In genomic region chr17:80421381-80422090, GRCh38 we compare ENCODE assay signal across 18 cellular contexts. TPM values are rescaled to one million over a fixed set of nuclear protein-coding genes. Genes with fewer than 3 reads are reported as not detected.
DNase-seq lines count a peak whose midpoint lies in the region; ATAC-seq, FAIRE-seq and TF ChIP-seq lines count a peak whose summit lies in the region.
"Had no signal": no experiment of that assay in that cellular context is flagged by ENCODE, and none has a peak within 500 bp of the region (broad histone marks: within the 10 kb centered on the region; RNA-seq: fewer than 3 reads in every experiment).

No MANE protein-coding gene starts in this region.

- CTCF ChIA-PET in K562 (lab: Yijun Ruan, JAX; ENCODE audit: low intra/inter-chr PET ratio): no interaction called here

- ATAC-seq in K562: no peak

- no peak overlapping the region for H3K4me2 ChIP-seq in K562 (ENCODE audit: insufficient read depth, low read length)
- H3K4me2 ChIP-seq in osteoblast (ENCODE audit: insufficient read depth, low read length): no peak overlapping the region

- H3K27me3 ChIP-seq in H7 (ENCODE audit: control insufficient read depth, insufficient read depth, low read length): no peaks in the 10 kb centered on the region
- peaks cover 13 to 43% of the 10 kb centered on the region in 2 experiments; a peak in 4 of 5 replicates for H3K27me3 ChIP-seq in K562 (ENCODE audit: control insufficient read depth in 2 of 2, insufficient read depth in 2 of 2, low read length in 2 of 2)
- H3K27me3 ChIP-seq in osteoblast (ENCODE audit: insufficient read depth, low read length): no peaks in the 10 kb centered on the region
- H3K27me3 ChIP-seq in tibial nerve: no peaks in the 10 kb centered on the region
- H3K27me3 ChIP-seq in stomach: no peaks in the 10 kb centered on the region

- no peak for TF ChIP-seq CTCF in K562 (IDR thresholded peaks at IDR 0.05 in 2 of 3, conservative IDR thresholded peaks at IDR 0.05 in 1 of 3; ENCODE audit: insufficient read depth in 2 of 3, low read depth in 1 of 3, low read length in 3 of 3)
- no peak for TF ChIP-seq CTCF in osteoblast (IDR thresholded peaks at IDR 0.05; ENCODE audit: extremely low read depth, low read depth, low read length)
- no peak for TF ChIP-seq CTCF in tibial nerve (IDR thresholded peaks at IDR 0.05)
- TF ChIP-seq CTCF in stomach (IDR thresholded peaks at IDR 0.05): no peak

- POLR2A ChIA-PET in K562 (lab: Yijun Ruan, JAX): no interaction called here

- H3K27ac ChIP-seq in K562 (ENCODE audit: extremely low read depth, low read depth, low read length) (no peak overlapping the region), osteoblast (ENCODE audit: low read depth, low read length) (no peak overlapping the region), tibial nerve (no peak overlapping the region), stomach (no peak overlapping the region)
- H3K27ac ChIP-seq: prostate gland had no signal

- H3K4me1 ChIP-seq in K562 (replicated peaks in 1 of 2; ENCODE audit: control insufficient read depth in 2 of 2, insufficient read depth in 2 of 2, low read length in 2 of 2) (peaks cover 0 to 21% of the 10 kb centered on the region in 2 experiments; a peak in 2 of 5 replicates), osteoblast (ENCODE audit: insufficient read depth, low read length) (peaks cover 4% of the 10 kb centered on the region), tibial nerve (peaks cover 0 to 16% (median under 1%) of the 10 kb centered on the region in 4 donors), stomach (peaks cover 2 to 24% (median 17%) of the 10 kb centered on the region in 4 donors)
- H3K4me1 ChIP-seq: HAP-1, prostate gland had no signal

- no peak for FAIRE-seq in K562 (lab: Jason Lieb, UNC)
- FAIRE-seq: A204.1, keratinocyte had no signal

- peaks cover 2% of the 10 kb centered on the region for H3K27me3 Mint-ChIP-seq in activated T-helper 1 cell treated with anti-CD3 and anti-CD28 coated beads, Interleukin-12 subunit alpha, Interleukin-12 subunit beta, Interleukin-2, Interleukin-4 antibody, amounts not matched to agents 30 ng/mL and 10 ng/mL and 1 ng/mL, durations not matched to agents 14 hours and 24 hours and 36 hours (ENCODE audit: insufficient read depth)
- H3K27me3 Mint-ChIP-seq: brain had no signal

- H4K20me1 ChIP-seq in K562 (replicated peaks; ENCODE audit: control insufficient read depth, insufficient read depth, low read length): peaks cover 13% of the 10 kb centered on the region; the same call in 1 of the 2 replicates
- peaks cover 34% of the 10 kb centered on the region for H4K20me1 ChIP-seq in osteoblast (ENCODE audit: insufficient read depth, low read length)

- peaks cover 3% of the 10 kb centered on the region for H3K36me3 ChIP-seq in H7 (replicated peaks; ENCODE audit: control insufficient read depth, insufficient read depth, low read length)
- H3K36me3 ChIP-seq in K562 (ENCODE audit: control insufficient read depth, insufficient read depth, low read length): 0 out of 3 replicates have a peak, but pooled peaks cover 3% of the 10 kb centered on the region
- H3K36me3 ChIP-seq in osteoblast (ENCODE audit: insufficient read depth, low read length): peaks cover 24% of the 10 kb centered on the region
- H3K36me3 ChIP-seq in tibial nerve: peaks cover 0 to 56% (median 0%) of the 10 kb centered on the region in 3 donors
- H3K36me3 ChIP-seq in stomach: peaks cover 0 to 38% (median 33%) of the 10 kb centered on the region in 4 donors
- H3K36me3 ChIP-seq: HAP-1, prostate gland had no signal

- H3K9me3 Mint-ChIP-seq in activated T-helper 1 cell treated with anti-CD3 and anti-CD28 coated beads, Interleukin-12 subunit alpha, Interleukin-12 subunit beta, Interleukin-2, Interleukin-4 antibody, amounts not matched to agents 30 ng/mL and 10 ng/mL and 1 ng/mL, durations not matched to agents 14 hours and 24 hours and 36 hours: no peaks in the 10 kb centered on the region
- H3K9me3 Mint-ChIP-seq: brain had no signal

- no TSS peak for BruUV-seq in K562 (replicated peaks; lab: Mats Ljungman, UMichigan)

- H3K9ac ChIP-seq in K562 (ENCODE audit: insufficient read depth in 1 of 2, low read depth in 2 of 2, low read length in 2 of 2): no peak overlapping the region

- DNase-seq in NCI-H748 (lab: John Stamatoyannopoulos, UW; ENCODE audit: unreplicated experiment) (peak; percentile 48), NCI-H748 treated with DMSO at 0.1 percent for 48 hours (lab: John Stamatoyannopoulos, UW) (no peak), H7 (peak; percentile 67), K562 (ENCODE audit: extremely low read depth in 1 of 4, low spot score in 3 of 4) (no peak), osteoblast (ENCODE audit: insufficient read length, low spot score, missing footprints) (peak; percentile 52), tibial nerve (ENCODE audit: low spot score in 2 of 2) (no peak), stomach (no peak)
- DNase-seq in activated T-helper 1 cell treated with anti-CD3 and anti-CD28 coated beads, Interleukin-12 subunit alpha, Interleukin-12 subunit beta, Interleukin-2, Interleukin-4 antibody, amounts not matched to agents 30 ng/mL and 10 ng/mL and 1 ng/mL, durations not matched to agents 14 hours and 24 hours and 36 hours (ENCODE audit: low spot score): no peak
- DNase-seq: activated CD4-positive, alpha-beta T cell treated with anti-CD3 and anti-CD28 coated beads, Interleukin-2, amount 50 U/mL, for 48 hours; activated gamma-delta T cell; DND-41; SHP77 treated with DMSO at 0.1 percent for 48 hours; substantia nigra had no signal

- H2AFZ ChIP-seq in K562 (ENCODE audit: low read depth, low read length): no peak overlapping the region
- no peak overlapping the region for H2AFZ ChIP-seq in osteoblast (ENCODE audit: low read length)

- H3K36me3 Mint-ChIP-seq in activated T-helper 1 cell treated with anti-CD3 and anti-CD28 coated beads, Interleukin-12 subunit alpha, Interleukin-12 subunit beta, Interleukin-2, Interleukin-4 antibody, amounts not matched to agents 30 ng/mL and 10 ng/mL and 1 ng/mL, durations not matched to agents 14 hours and 24 hours and 36 hours (ENCODE audit: low read depth): peaks cover 9% of the 10 kb centered on the region

- intact Hi-C loops in K562 (cut with micrococcal nuclease): no loop called here
- intact Hi-C loops in stomach (cut with DNase I; ENCODE audit: low total_unique reads): no loop called here
- intact Hi-C loops in activated T-helper 1 cell treated with anti-CD3 and anti-CD28 coated beads, Interleukin-12 subunit alpha, Interleukin-12 subunit beta, Interleukin-2, Interleukin-4 antibody, amounts not matched to agents 30 ng/mL and 10 ng/mL and 1 ng/mL, durations not matched to agents 14 hours and 24 hours and 36 hours (cut with micrococcal nuclease): no loop called here

- in situ Hi-C loops in K562 (cut with MboI): no loop called here

- H3K9me1 ChIP-seq in K562 (ENCODE audit: control insufficient read depth, insufficient read depth, low read length): no peaks in the 10 kb centered on the region

- 22% methylated on average over 13 of the region's 20 CpGs for WGBS in K562 (ENCODE audit: insufficient coverage, low coverage, missing lambda C conversion rate)
- WGBS in tibial nerve, 2 donors: 76 to 80% methylated on average over 18 to 19 of the region's 20 CpGs
- 55 to 74% (median 70%) methylated on average over 15 to 20 of the region's 20 CpGs for WGBS in stomach, 5 donors

- TF ChIP-seq POLR2A in K562 (conservative IDR thresholded peaks at IDR 0.05) (no peak), tibial nerve (IDR thresholded peaks at IDR 0.05) (no peak), stomach (IDR thresholded peaks at IDR 0.05) (no peak)

- no peak for TF ChIP-seq RAD21 in K562 (CRISPR knock-in tag; conservative IDR thresholded peaks at IDR 0.05 in 1 of 2, IDR thresholded peaks at IDR 0.05 in 1 of 2)

- no peaks in the 10 kb centered on the region for H3K9me3 ChIP-seq in K562 (replicated peaks; ENCODE audit: control insufficient read depth, insufficient read depth, low read depth, low read length)
- H3K9me3 ChIP-seq in osteoblast (ENCODE audit: low read depth, low read length): no peaks in the 10 kb centered on the region
- H3K9me3 ChIP-seq in tibial nerve: no peaks in the 10 kb centered on the region
- H3K9me3 ChIP-seq in stomach: no peaks in the 10 kb centered on the region
- H3K9me3 ChIP-seq: HAP-1, prostate gland had no signal

- H3K27ac Mint-ChIP-seq in activated T-helper 1 cell treated with anti-CD3 and anti-CD28 coated beads, Interleukin-12 subunit alpha, Interleukin-12 subunit beta, Interleukin-2, Interleukin-4 antibody, amounts not matched to agents 30 ng/mL and 10 ng/mL and 1 ng/mL, durations not matched to agents 14 hours and 24 hours and 36 hours: no peak overlapping the region
- H3K27ac Mint-ChIP-seq: brain had no signal

- H3K4me1 Mint-ChIP-seq in activated T-helper 1 cell treated with anti-CD3 and anti-CD28 coated beads, Interleukin-12 subunit alpha, Interleukin-12 subunit beta, Interleukin-2, Interleukin-4 antibody, amounts not matched to agents 30 ng/mL and 10 ng/mL and 1 ng/mL, durations not matched to agents 14 hours and 24 hours and 36 hours (ENCODE audit: low read depth): peaks cover 14% of the 10 kb centered on the region

- H3K79me2 ChIP-seq in K562 (ENCODE audit: control insufficient read depth, insufficient read depth, low read length): no peaks in the 10 kb centered on the region
- H3K79me2 ChIP-seq in osteoblast (ENCODE audit: insufficient read depth, low read length): peaks cover 17% of the 10 kb centered on the region

- no peak overlapping the region for H3K4me3 Mint-ChIP-seq in activated T-helper 1 cell treated with anti-CD3 and anti-CD28 coated beads, Interleukin-12 subunit alpha, Interleukin-12 subunit beta, Interleukin-2, Interleukin-4 antibody, amounts not matched to agents 30 ng/mL and 10 ng/mL and 1 ng/mL, durations not matched to agents 14 hours and 24 hours and 36 hours
- H3K4me3 Mint-ChIP-seq: brain had no signal

- no peak for TF ChIP-seq EP300 in K562 (IDR thresholded peaks at IDR 0.05; ENCODE audit: low read length)
- no peak for TF ChIP-seq EP300 in tibial nerve (IDR thresholded peaks at IDR 0.05)
- no peak for TF ChIP-seq EP300 in stomach (IDR thresholded peaks at IDR 0.05)

- H3K4me3 ChIP-seq in H7 (ENCODE audit: insufficient read depth, low read depth, low read length) (no peak overlapping the region), K562 (no peak overlapping the region), osteoblast (ENCODE audit: insufficient read depth, low read length) (no peak overlapping the region), tibial nerve (no peak overlapping the region), stomach (no peak overlapping the region)
- H3K4me3 ChIP-seq: HAP-1, prostate gland had no signal

RNA-seq across cellular contexts. Expression of gene ENDOV, which starts 6.6 kb away (rescaled TPM):
- 17.1 and 26.0 TPM in 2 replicates for total RNA-seq in H7 (2014; rRNA removed; shearing (Covaris generic))
- total RNA-seq in K562 (2011; cell fraction: chromatin; rRNA removed; ENCODE audit: low replicate concordance): 28.5 and 57.0 TPM in 2 replicates
- 34.7 and 37.9 TPM in 2 replicates for total RNA-seq in K562 (2011; cell fraction: nucleolus; rRNA removed)
- total RNA-seq in K562 (2011; cell fraction: nucleoplasm; rRNA removed): 40.0 and 51.1 TPM in 2 replicates
- 3.1 and 5.2 TPM in 2 replicates for total RNA-seq in K562 (2014; rRNA removed)
- total RNA-seq in K562 (2014; rRNA removed; fragmentation: Illumina TruSeq; extraction: Trizol): 2.0 and 2.3 TPM in 2 replicates
- total RNA-seq in K562 (2015; rRNA removed; fragmentation: Illumina TruSeq; extraction: Trizol): 2.8 and 3.7 TPM in 2 replicates
- total RNA-seq in K562 (2021): 7.1 and 7.3 TPM in 2 replicates
- 7.9 and 8.2 TPM in 2 replicates for polyA plus RNA-seq in K562 (2011; rRNA removed)
- polyA plus RNA-seq in K562 (2011; cell fraction: cytosol; rRNA removed): 6.6 and 8.3 TPM in 2 replicates
- 11.9 and 21.5 TPM in 2 replicates for polyA plus RNA-seq in K562 (2011; cell fraction: nucleus; rRNA removed)
- 7.7 and 9.4 TPM in 2 replicates for polyA plus RNA-seq in K562 (2012)
- polyA plus RNA-seq in K562 (2014; fragmentation: Illumina TruSeq; extraction: Trizol): 4.3 and 5.0 TPM in 2 replicates
- 1 to 10 TPM; 1.2 to 3.2 TPM for polyA plus RNA-seq in K562 (2014; fragmentation: Nextera tagmentation; extraction: Ambion mirVana)
- 3.8 and 5.6 TPM in 2 replicates for polyA plus RNA-seq in K562 (2014; rRNA removed)
- polyA minus RNA-seq in K562 (2011; rRNA and poly(A)+ RNA removed): 5.5 and 6.0 TPM in 2 replicates
- 2.5 and 3.7 TPM in 2 replicates for polyA minus RNA-seq in K562 (2011; cell fraction: cytosol; rRNA and poly(A)+ RNA removed)
- 8.9 and 14.3 TPM in 2 replicates for polyA minus RNA-seq in K562 (2011; cell fraction: nucleus; rRNA and poly(A)+ RNA removed)
- 19.5 and 25.9 TPM in 2 replicates for total RNA-seq in osteoblast
- total RNA-seq in tibial nerve: 10 to 100 TPM in 3 of 4 donors, 1 to 10 TPM in 1; 9.8 to 30.3 (median 16.6) TPM
- 100 to 1,000 TPM in 1 of 5 donors, 10 to 100 TPM in 2, 1 to 10 TPM in 2; 2.3 to 122 (median 13.0) TPM for total RNA-seq in stomach
- polyA plus RNA-seq in stomach: 10 to 100 TPM; 11.4 to 17.4 (median 13.4) TPM
- total RNA-seq in activated T-helper 1 cell treated with anti-CD3 and anti-CD28 coated beads, Interleukin-12 subunit alpha, Interleukin-12 subunit beta, Interleukin-2, Interleukin-4 antibody, amounts not matched to agents 30 ng/mL and 10 ng/mL and 1 ng/mL, durations not matched to agents 14 hours and 24 hours and 36 hours: 15.6 and 16.9 TPM in 2 replicates

RNA-seq across cellular contexts. Expression of gene NPTX1, which starts 54.9 kb away (rescaled TPM):
- total RNA-seq in H7 (2014; rRNA removed; shearing (Covaris generic)): 1.6 and 4.2 TPM in 2 replicates
- not detected in 2 replicates for total RNA-seq in K562 (2011; cell fraction: chromatin; rRNA removed; ENCODE audit: low replicate concordance)
- not detected in 2 replicates for total RNA-seq in K562 (2011; cell fraction: nucleolus; rRNA removed)
- not detected in 2 replicates for total RNA-seq in K562 (2011; cell fraction: nucleoplasm; rRNA removed)
- not detected in 2 replicates for total RNA-seq in K562 (2014; rRNA removed)
- not detected in 2 replicates for total RNA-seq in K562 (2014; rRNA removed; fragmentation: Illumina TruSeq; extraction: Trizol)
- not detected in 2 replicates for total RNA-seq in K562 (2015; rRNA removed; fragmentation: Illumina TruSeq; extraction: Trizol)
- total RNA-seq in K562 (2021): 0.04 TPM in 1 of 2 replicates, not detected in the other
- not detected in 2 replicates for polyA plus RNA-seq in K562 (2011; rRNA removed)
- polyA plus RNA-seq in K562 (2011; cell fraction: cytosol; rRNA removed): not detected in 2 replicates
- polyA plus RNA-seq in K562 (2011; cell fraction: nucleus; rRNA removed): 0.03 TPM in 1 of 2 replicates, not detected in the other
- not detected in 2 replicates for polyA plus RNA-seq in K562 (2012)
- not detected in 2 replicates for polyA plus RNA-seq in K562 (2014; fragmentation: Illumina TruSeq; extraction: Trizol)
- not detected for polyA plus RNA-seq in K562 (2014; fragmentation: Nextera tagmentation; extraction: Ambion mirVana)
- polyA plus RNA-seq in K562 (2014; rRNA removed): not detected in 2 replicates
- not detected in 2 replicates for polyA minus RNA-seq in K562 (2011; rRNA and poly(A)+ RNA removed)
- 0.19 TPM in 1 of 2 replicates, not detected in the other for polyA minus RNA-seq in K562 (2011; cell fraction: cytosol; rRNA and poly(A)+ RNA removed)
- under 0.01 TPM in 1 of 2 replicates, not detected in the other for polyA minus RNA-seq in K562 (2011; cell fraction: nucleus; rRNA and poly(A)+ RNA removed)
- under 0.01 and 0.29 TPM in 2 replicates for total RNA-seq in osteoblast
- under 1 TPM in 2 of 4 donors, not detected in 2; 0.21 to 0.59 TPM for total RNA-seq in tibial nerve
- total RNA-seq in stomach: 1 to 10 TPM in 4 of 5 donors, under 1 TPM in 1; 0.43 to 9.3 (median 5.8) TPM
- under 1 TPM in 2 of 3 donors, not detected in 1; 0.31 to 0.53 TPM for polyA plus RNA-seq in stomach
- 23.4 and 24.2 TPM in 2 replicates for total RNA-seq in activated T-helper 1 cell treated with anti-CD3 and anti-CD28 coated beads, Interleukin-12 subunit alpha, Interleukin-12 subunit beta, Interleukin-2, Interleukin-4 antibody, amounts not matched to agents 30 ng/mL and 10 ng/mL and 1 ng/mL, durations not matched to agents 14 hours and 24 hours and 36 hours

Comparison
In these comparisons a context has a peak if more than half of its experiments do, and no peak if none do; other contexts are left out.
1. DNase-seq: peak in NCI-H748 (single experiment), H7 (single experiment) and osteoblast (single experiment); none in NCI-H748 treated with DMSO at 0.1 percent for 48 hours (single experiment), K562 (0 of 4), tibial nerve (0 of 2), stomach (single experiment) and activated T-helper 1 cell treated with anti-CD3 and anti-CD28 coated beads, Interleukin-12 subunit alpha, Interleukin-12 subunit beta, Interleukin-2, Interleukin-4 antibody, amounts not matched to agents 30 ng/mL and 10 ng/mL and 1 ng/mL, durations not matched to agents 14 hours and 24 hours and 36 hours (single experiment).